Comparison of ENCODE assay signal across 16 cellular contexts in genomic region chr18:74390900-74391299, GRCh38.
A peak's percentile ranks its signal among the peaks of the same experiment; 100 is the strongest.
DNase-seq lines count a peak whose midpoint lies in the region; ATAC-seq and TF ChIP-seq lines count a peak whose summit lies in the region.
"Had no signal": no experiment of that assay in that cellular context is flagged by ENCODE, and none has a peak within 500 bp of the region (broad histone marks: within the 10 kb centered on the region; RNA-seq: fewer than 3 reads in every experiment).

No MANE protein-coding gene starts in this region.

- CTCF ChIA-PET in MCF 10A (lab: Yijun Ruan, JAX) = interaction anchor here (0.7 kb wide), 1 partner anchor 207 kb away, joined by 3 read pairs; no protein-coding TSS in a partner anchor

- peak; percentile 46 to 50 for DNase-seq in AML-193 (lab: John Stamatoyannopoulos, UW)
- DNase-seq in MV-4-11 (lab: John Stamatoyannopoulos, UW) = peak; percentile 91
- no peak for DNase-seq in MCF 10A (ENCODE audit: unreplicated experiment)
- no peak for DNase-seq in RKO (ENCODE audit: low spot score)
- DNase-seq: CD8-positive, alpha-beta memory T cell; DND-41; GOT3; NCI-H1105; NCI-H1694; NCI-H2107; NCI-H2227 treated with DMSO at 0.1 percent for 48 hours; NCI-H524 treated with DMSO at 0.1 percent for 48 hours had no signal

- no peak overlapping the region for H3K9ac ChIP-seq in BLaER1

- TF ChIP-seq CTCF in MCF 10A (IDR thresholded peaks at IDR 0.05; ENCODE audit: unreplicated experiment) = no peak

- no peak overlapping the region for H3K4me3 ChIP-seq in BLaER1

- H3K4me1 ChIP-seq in BLaER1 = peaks cover 78% of the 10 kb centered on the region

- intact Hi-C loops in MCF 10A (cut with micrococcal nuclease) = no loop called here

- peaks cover 5% of the 10 kb centered on the region for H3K27me3 Mint-ChIP-seq in activated T-helper 17 cell treated with anti-CD3 and anti-CD28 coated beads, Interleukin-2, amount 50 U/mL, for 72 hours
- peaks cover 48% of the 10 kb centered on the region for H3K27me3 Mint-ChIP-seq in MCF 10A (ENCODE audit: insufficient read depth, unreplicated experiment)

- H3K9me3 ChIP-seq in BLaER1 = peaks cover 33% of the 10 kb centered on the region

- H3K27ac ChIP-seq in BLaER1 = peak overlapping the region; percentile 58; the same call in 1 of the 2 replicates
- H3K27ac ChIP-seq: RWPE1 had no signal

- no peaks in the 10 kb centered on the region for H3K27me3 ChIP-seq in BLaER1

- no peaks in the 10 kb centered on the region for H3K36me3 ChIP-seq in BLaER1

- H3K4me2 ChIP-seq in BLaER1 = peak overlapping the region; percentile 46

- H3K9me3 Mint-ChIP-seq in activated T-helper 17 cell treated with anti-CD3 and anti-CD28 coated beads, Interleukin-2, amount 50 U/mL, for 72 hours = no peaks in the 10 kb centered on the region
- no peaks in the 10 kb centered on the region for H3K9me3 Mint-ChIP-seq in MCF 10A (ENCODE audit: unreplicated experiment)
- H3K9me3 Mint-ChIP-seq: CD8-positive, alpha-beta memory T cell had no signal

- POLR2A ChIA-PET in MCF 10A (lab: Yijun Ruan, JAX) = no interaction called here

- H3K4me3 Mint-ChIP-seq in activated T-helper 17 cell treated with anti-CD3 and anti-CD28 coated beads, Interleukin-2, amount 50 U/mL, for 72 hours = no peak overlapping the region
- no peak overlapping the region for H3K4me3 Mint-ChIP-seq in MCF 10A (ENCODE audit: unreplicated experiment)
- H3K4me3 Mint-ChIP-seq: CD8-positive, alpha-beta memory T cell had no signal

- peaks cover 13% of the 10 kb centered on the region for H3K4me1 Mint-ChIP-seq in activated T-helper 17 cell treated with anti-CD3 and anti-CD28 coated beads, Interleukin-2, amount 50 U/mL, for 72 hours
- H3K4me1 Mint-ChIP-seq in MCF 10A (ENCODE audit: insufficient read depth, unreplicated experiment) = no peaks in the 10 kb centered on the region

- peak; percentile 45 for ATAC-seq in activated T-helper 17 cell treated with anti-CD3 and anti-CD28 coated beads, Interleukin-2, amount 50 U/mL, for 72 hours (replicated peaks)
- no peak for ATAC-seq in GM18517 (IDR thresholded peaks at IDR 0.05; ENCODE audit: unreplicated experiment)

- no peaks in the 10 kb centered on the region for H3K36me3 Mint-ChIP-seq in activated T-helper 17 cell treated with anti-CD3 and anti-CD28 coated beads, Interleukin-2, amount 50 U/mL, for 72 hours (ENCODE audit: low read depth)
- no peaks in the 10 kb centered on the region for H3K36me3 Mint-ChIP-seq in MCF 10A (ENCODE audit: insufficient read depth, unreplicated experiment)

- H3K27ac Mint-ChIP-seq in activated T-helper 17 cell treated with anti-CD3 and anti-CD28 coated beads, Interleukin-2, amount 50 U/mL, for 72 hours = no peak overlapping the region
- H3K27ac Mint-ChIP-seq in MCF 10A (ENCODE audit: low read depth, unreplicated experiment) = no peak overlapping the region

- BruUV-seq in MCF 10A (replicated peaks; lab: Mats Ljungman, UMichigan) = no TSS peak

- no peaks in the 10 kb centered on the region for H4K20me1 ChIP-seq in BLaER1

Comparison
In these comparisons a context has a peak if more than half of its experiments do, and no peak if none do; other contexts are left out.
1. DNase-seq: peak in AML-193 (2 of 2) and MV-4-11 (single experiment); none in MCF 10A (single experiment) and RKO (single experiment).